ENCODE assay signal across 22 cellular contexts in genomic region chr3:3847994-3848970, GRCh38. TPM values are rescaled to one million over a fixed set of nuclear protein-coding genes. Genes with fewer than 3 reads are reported as not detected.
DNase-seq lines count a peak whose midpoint lies in the region; ATAC-seq, FAIRE-seq and TF ChIP-seq lines count a peak whose summit lies in the region.
"Had no signal": no experiment of that assay in that cellular context is flagged by ENCODE, and none has a peak within 500 bp of the region (broad histone marks: within the 10 kb centered on the region; RNA-seq: fewer than 3 reads in every experiment).

No MANE protein-coding gene starts in this region.

- H3K4me1 ChIP-seq in small intestine (ENCODE audit: control insufficient read depth in 2 of 2, insufficient read depth in 1 of 2, low read depth in 1 of 2, low read length in 1 of 2) = no peaks in the 10 kb centered on the region
- H3K4me1 ChIP-seq: BLaER1, Peyer's patch, SJSA1 had no signal

- peak; percentile 19 for FAIRE-seq in small intestine (lab: Jason Lieb, UNC)
- FAIRE-seq: GM12878, H1 had no signal

- H3K27ac ChIP-seq in small intestine (ENCODE audit: low read depth in 1 of 2, low read length in 1 of 2) = no peak overlapping the region
- H3K27ac ChIP-seq: BLaER1, Peyer's patch, SJSA1 had no signal

- H3K4me3 Mint-ChIP-seq in nephron = no peak overlapping the region
- H3K4me3 Mint-ChIP-seq: CD8-positive, alpha-beta T cell had no signal

- H3K9me3 Mint-ChIP-seq in nephron = peaks cover 5% of the 10 kb centered on the region

- H3K36me3 Mint-ChIP-seq in nephron (ENCODE audit: low read depth) = peaks cover 32% of the 10 kb centered on the region

- peak overlapping the region; percentile 68 to 91 (median 76) for H3K27ac Mint-ChIP-seq in nephron
- H3K27ac Mint-ChIP-seq: CD8-positive, alpha-beta T cell had no signal

- no peaks in the 10 kb centered on the region for H3K27me3 ChIP-seq in small intestine (ENCODE audit: control insufficient read depth in 2 of 2, insufficient read depth in 2 of 2, low read length in 2 of 2)
- H3K27me3 ChIP-seq: BLaER1, Peyer's patch, SJSA1 had no signal

- DNase-seq in HT-29 (ENCODE audit: low spot score) (peak; percentile 2), kidney tubule cell (ENCODE audit: low spot score) (peak; percentile 2), small intestine (peak; percentile 48)
- no peak for DNase-seq in stimulated activated CD4-positive, alpha-beta T cell treated with anti-CD3 and anti-CD28 coated beads, Interleukin-2, amount 100 ng/mL, for 48 hours
- DNase-seq in effector CD4-positive, alpha-beta T cell = no peak
- DNase-seq: CD8-positive, alpha-beta T cell; DMS53; EL; MM.1S; NCI-H1092; NCI-H1436 treated with DMSO at 0.1 percent for 48 hours; NCI-H2029 treated with DMSO at 0.1 percent for 48 hours; NCI-H446 treated with DMSO at 0.1 percent for 48 hours; Peyer's patch had no signal

- peak overlapping the region in 1 of 2 donors; percentile 28 for H3K4me3 ChIP-seq in small intestine (ENCODE audit: low read depth in 1 of 2, low read length in 2 of 2)
- H3K4me3 ChIP-seq: BLaER1, GM12878, Peyer's patch, SJSA1 had no signal

- no peaks in the 10 kb centered on the region for H3K27me3 Mint-ChIP-seq in nephron (ENCODE audit: low read depth)

- peaks cover 48% of the 10 kb centered on the region for H3K4me1 Mint-ChIP-seq in nephron

- 24 to 56% (median 33%) methylated on average over 9 of the region's 9 CpGs for WGBS in small intestine, 3 donors

- ATAC-seq in HG02970 (IDR thresholded peaks at IDR 0.05; ENCODE audit: low FRiP score, unreplicated experiment) = no peak
- ATAC-seq: CD8-positive, alpha-beta T cell; GM12878 had no signal

- H3K9me3 ChIP-seq in small intestine (ENCODE audit: control insufficient read depth, low read depth) = no peaks in the 10 kb centered on the region
- H3K9me3 ChIP-seq: BLaER1, Peyer's patch, SJSA1 had no signal

- no peaks in the 10 kb centered on the region for H3K36me3 ChIP-seq in small intestine (ENCODE audit: control insufficient read depth in 2 of 2, insufficient read depth in 2 of 2, low read length in 2 of 2)
- H3K36me3 ChIP-seq: BLaER1, Peyer's patch, SJSA1 had no signal

- no peak for TF ChIP-seq CTCF in nephron (IDR thresholded peaks at IDR 0.05; ENCODE audit: unreplicated experiment in 3 of 3)

RNA-seq across cellular contexts. Expression of gene LRRN1, which starts 49.1 kb away (rescaled TPM):
- total RNA-seq in HT-29 (2014; rRNA removed; shearing (Covaris generic)) = 0.92 TPM in 1 of 2 replicates, not detected in the other
- 1 to 10 TPM in 1 of 3 donors, under 1 TPM in 2; 0.22 to 2.0 (median 0.27) TPM for polyA plus RNA-seq in small intestine
- total RNA-seq: A673, GM12878, LHCN-M2, SJSA1 had no signal

Comparison
In these comparisons a context has a peak if more than half of its experiments do, and no peak if none do; other contexts are left out.
1. DNase-seq: peak in HT-29 (single experiment), kidney tubule cell (single experiment) and small intestine (single experiment); none in stimulated activated CD4-positive, alpha-beta T cell treated with anti-CD3 and anti-CD28 coated beads, Interleukin-2, amount 100 ng/mL, for 48 hours (0 of 2) and effector CD4-positive, alpha-beta T cell (single experiment).